ENCODE assay signal across 27 cellular contexts in genomic region chr4:96097040-96097607, GRCh38.
A peak's percentile ranks its signal among the peaks of the same experiment; 100 is the strongest.
DNase-seq lines count a peak whose midpoint lies in the region; ATAC-seq and TF ChIP-seq lines count a peak whose summit lies in the region.
"Had no signal": no experiment of that assay in that cellular context is flagged by ENCODE, and none has a peak within 500 bp of the region (broad histone marks: within the 10 kb centered on the region; RNA-seq: fewer than 3 reads in every experiment).

No MANE protein-coding gene starts in this region.

- peak overlapping the region; percentile 9 to 46 (median 26) for H3K4me3 ChIP-seq in mammary epithelial cell (replicated peaks in 1 of 3; ENCODE audit: insufficient read depth in 1 of 3, low read depth in 2 of 3, low read length in 3 of 3)
- H3K4me3 ChIP-seq in retinal pigment epithelial cell (ENCODE audit: low read length) = no peak overlapping the region
- H3K4me3 ChIP-seq in thyroid gland (replicated peaks in 1 of 3) = no peak overlapping the region
- H3K4me3 ChIP-seq: lung, PC-9, vagina had no signal

- no peak overlapping the region for H3K27ac Mint-ChIP-seq in stimulated activated naive B cell treated with anti-CD40 and anti-IgM and Interleukin-4, amounts not matched to agents 10 μg/mL and 1 μg/mL and 100 μg/mL, for 72 hours
- H3K27ac Mint-ChIP-seq: activated naive CD4-positive, alpha-beta T cell treated with anti-CD3 and anti-CD28 coated beads, Interleukin-2, amount 10 ng/mL, durations not matched to agents 7 days and 5 days; CD14-positive monocyte; endodermal cell; IgD-negative memory B cell; stimulated activated naive CD8-positive, alpha-beta T cell treated with anti-CD3 and anti-CD28 coated beads, Interleukin-15, amount 100 ng/mL, for 72 hours had no signal

- 2% methylated on average over 7 of the region's 7 CpGs for WGBS in mammary epithelial cell (ENCODE audit: low coverage, missing lambda C conversion rate)
- WGBS in thyroid gland, 2 donors = 85 to 87% methylated on average over 7 of the region's 7 CpGs

- peaks cover 7 to 12% of the 10 kb centered on the region in 2 donors for H3K9me3 Mint-ChIP-seq in stimulated activated naive B cell treated with anti-CD40 and anti-IgM and Interleukin-4, amounts not matched to agents 10 μg/mL and 1 μg/mL and 100 μg/mL, for 72 hours
- H3K9me3 Mint-ChIP-seq: activated naive CD4-positive, alpha-beta T cell treated with anti-CD3 and anti-CD28 coated beads, Interleukin-2, amount 10 ng/mL, durations not matched to agents 7 days and 5 days; endodermal cell had no signal

- H3K27me3 Mint-ChIP-seq in stimulated activated naive B cell treated with anti-CD40 and anti-IgM and Interleukin-4, amounts not matched to agents 10 μg/mL and 1 μg/mL and 100 μg/mL, for 72 hours = no peaks in the 10 kb centered on the region
- H3K27me3 Mint-ChIP-seq: activated naive CD4-positive, alpha-beta T cell treated with anti-CD3 and anti-CD28 coated beads, Interleukin-2, amount 10 ng/mL, durations not matched to agents 7 days and 5 days; IgD-negative memory B cell; stimulated activated naive CD8-positive, alpha-beta T cell treated with anti-CD3 and anti-CD28 coated beads, Interleukin-15, amount 100 ng/mL, for 72 hours had no signal

- peak overlapping the region; percentile 80 for H2AFZ ChIP-seq in mammary epithelial cell (ENCODE audit: low read depth, low read length)
- H2AFZ ChIP-seq: PC-9 had no signal

- peaks cover 3% of the 10 kb centered on the region for H3K9me3 ChIP-seq in mammary epithelial cell (replicated peaks; ENCODE audit: insufficient read depth, low read length)
- H3K9me3 ChIP-seq in thyroid gland = no peaks in the 10 kb centered on the region
- H3K9me3 ChIP-seq: vagina had no signal

- peak overlapping the region; percentile 80 for H3K4me2 ChIP-seq in mammary epithelial cell (ENCODE audit: insufficient read depth, low read depth, low read length)
- H3K4me2 ChIP-seq: PC-9 had no signal

- no peaks in the 10 kb centered on the region for H3K79me2 ChIP-seq in mammary epithelial cell (ENCODE audit: insufficient read depth, low read length)

- POLR2A ChIA-PET in RWPE1 (lab: Yijun Ruan, JAX; ENCODE audit: low non-redundant PET) = no interaction called here

- H3K27ac ChIP-seq in RWPE1 = no peak overlapping the region
- peak overlapping the region; percentile 92 for H3K27ac ChIP-seq in mammary epithelial cell (ENCODE audit: insufficient read depth, low read depth, low read length)
- H3K27ac ChIP-seq in thyroid gland = no peak overlapping the region
- H3K27ac ChIP-seq: PC-9, vagina had no signal

- no peaks in the 10 kb centered on the region for H3K4me1 Mint-ChIP-seq in stimulated activated naive B cell treated with anti-CD40 and anti-IgM and Interleukin-4, amounts not matched to agents 10 μg/mL and 1 μg/mL and 100 μg/mL, for 72 hours
- H3K4me1 Mint-ChIP-seq: activated naive CD4-positive, alpha-beta T cell treated with anti-CD3 and anti-CD28 coated beads, Interleukin-2, amount 10 ng/mL, durations not matched to agents 7 days and 5 days; CD14-positive monocyte; endodermal cell; IgD-negative memory B cell; stimulated activated naive CD8-positive, alpha-beta T cell treated with anti-CD3 and anti-CD28 coated beads, Interleukin-15, amount 100 ng/mL, for 72 hours had no signal

- dilution Hi-C loops in mammary epithelial cell (cut with HindIII; ENCODE audit: low sequenced_read_pairs) = no loop called here

- H3K9ac ChIP-seq in mammary epithelial cell (ENCODE audit: insufficient read depth, low read length) = peak overlapping the region; percentile 78

- DNase-seq in RWPE1 (ENCODE audit: low spot score) (peak; percentile 29), mammary epithelial cell (peak; percentile 84), iris pigment epithelial cell (ENCODE audit: low read depth) (peak; percentile 42), retinal pigment epithelial cell (ENCODE audit: low read depth) (peak; percentile 69), thyroid gland (no peak)
- DNase-seq in stimulated activated CD8-positive, alpha-beta memory T cell treated with anti-CD3 and anti-CD28 coated beads, Interleukin-4, amount 100 ng/mL, for 48 hours = no peak
- no peak for DNase-seq in stimulated activated naive B cell treated with anti-CD40 and anti-IgM and Interleukin-4, amounts not matched to agents 10 μg/mL and 1 μg/mL and 100 μg/mL, for 72 hours
- DNase-seq: activated CD4-positive, CD25-positive, alpha-beta regulatory T cell; activated naive CD4-positive, alpha-beta T cell treated with anti-CD3 and anti-CD28 coated beads, Interleukin-2, amount 10 ng/mL, durations not matched to agents 7 days and 5 days; amniotic stem cell; Calu3; caudate nucleus; DMS79 treated with DMSO at 0.1 percent for 48 hours; endodermal cell; kidney; NCI-H1092; NCI-H1694 treated with DMSO at 0.1 percent for 48 hours; NCI-H2171; NCI-H524 treated with DMSO at 0.1 percent for 48 hours; PC-9; SHP77 treated with DMSO at 0.1 percent for 48 hours; stimulated activated naive CD8-positive, alpha-beta T cell treated with anti-CD3 and anti-CD28 coated beads, Interleukin-15, amount 100 ng/mL, for 72 hours had no signal

- H4K20me1 ChIP-seq in mammary epithelial cell (ENCODE audit: insufficient read depth, low read length) = no peaks in the 10 kb centered on the region

- H3K4me1 ChIP-seq in mammary epithelial cell (ENCODE audit: insufficient read depth, low read length) (peaks cover 3% of the 10 kb centered on the region), thyroid gland (peaks cover 0 to 3% of the 10 kb centered on the region in 2 donors)
- H3K4me1 ChIP-seq: vagina had no signal

- no peak overlapping the region for H3K4me3 Mint-ChIP-seq in stimulated activated naive B cell treated with anti-CD40 and anti-IgM and Interleukin-4, amounts not matched to agents 10 μg/mL and 1 μg/mL and 100 μg/mL, for 72 hours
- H3K4me3 Mint-ChIP-seq: activated naive CD4-positive, alpha-beta T cell treated with anti-CD3 and anti-CD28 coated beads, Interleukin-2, amount 10 ng/mL, durations not matched to agents 7 days and 5 days; CD14-positive monocyte; endodermal cell; IgD-negative memory B cell; stimulated activated naive CD8-positive, alpha-beta T cell treated with anti-CD3 and anti-CD28 coated beads, Interleukin-15, amount 100 ng/mL, for 72 hours had no signal

- in situ Hi-C loops in mammary epithelial cell (cut with MboI; ENCODE audit: low sequenced_read_pairs in 2 of 2) = no loop called here

- TF ChIP-seq CTCF in RWPE1 (conservative IDR thresholded peaks at IDR 0.05; ENCODE audit: low read depth) (no peak), mammary epithelial cell (conservative IDR thresholded peaks at IDR 0.05 in 1 of 2, IDR thresholded peaks at IDR 0.05 in 1 of 2; ENCODE audit: extremely low read depth in 1 of 2, insufficient read depth in 1 of 2, low read depth in 1 of 2, low read length in 2 of 2) (no peak), retinal pigment epithelial cell (conservative IDR thresholded peaks at IDR 0.05; ENCODE audit: low read depth, low read length) (no peak), thyroid gland (IDR thresholded peaks at IDR 0.05) (no peak)

- ATAC-seq in GM21423 (IDR thresholded peaks at IDR 0.05; ENCODE audit: unreplicated experiment) = no peak
- no peak for ATAC-seq in stimulated activated naive B cell treated with anti-CD40 and anti-IgM and Interleukin-4, amounts not matched to agents 10 μg/mL and 1 μg/mL and 100 μg/mL, for 72 hours (replicated peaks)
- ATAC-seq: stimulated activated naive CD8-positive, alpha-beta T cell treated with anti-CD3 and anti-CD28 coated beads, Interleukin-15, amount 100 ng/mL, for 72 hours had no signal

- CTCF ChIA-PET in RWPE1 (lab: Yijun Ruan, JAX) (interaction anchor here (0.7 kb wide), 1 partner anchor 188 kb away, joined by 3 read pairs; no protein-coding TSS in a partner anchor), mammary epithelial cell (lab: Charles Lee; ENCODE audit: low non-redundant PET) (no interaction called here)

- TF ChIP-seq POLR2A in thyroid gland (IDR thresholded peaks at IDR 0.05) = no peak

- H3K27me3 ChIP-seq in mammary epithelial cell (ENCODE audit: insufficient read depth, low read length) (no peaks in the 10 kb centered on the region), thyroid gland (no peaks in the 10 kb centered on the region)
- H3K27me3 ChIP-seq: vagina had no signal

- no TSS peak for BruUV-seq in mammary epithelial cell (replicated peaks; lab: Mats Ljungman, UMichigan)

- H3K36me3 ChIP-seq in mammary epithelial cell (ENCODE audit: insufficient read depth, low read length) (no peaks in the 10 kb centered on the region), thyroid gland (no peaks in the 10 kb centered on the region)
- H3K36me3 ChIP-seq: vagina had no signal

- intact Hi-C loops in mammary epithelial cell (cut with micrococcal nuclease) = no loop called here
- intact Hi-C loops in thyroid gland (cut with DNase I) = no loop called here

- no peaks in the 10 kb centered on the region for H3K36me3 Mint-ChIP-seq in stimulated activated naive B cell treated with anti-CD40 and anti-IgM and Interleukin-4, amounts not matched to agents 10 μg/mL and 1 μg/mL and 100 μg/mL, for 72 hours
- H3K36me3 Mint-ChIP-seq: activated naive CD4-positive, alpha-beta T cell treated with anti-CD3 and anti-CD28 coated beads, Interleukin-2, amount 10 ng/mL, durations not matched to agents 7 days and 5 days; CD14-positive monocyte; IgD-negative memory B cell had no signal

Comparison
In these comparisons a context has a peak if more than half of its experiments do, and no peak if none do; other contexts are left out.
1. DNase-seq: peak in RWPE1 (single experiment), mammary epithelial cell (single experiment), iris pigment epithelial cell (single experiment) and retinal pigment epithelial cell (single experiment); none in stimulated activated CD8-positive, alpha-beta memory T cell treated with anti-CD3 and anti-CD28 coated beads, Interleukin-4, amount 100 ng/mL, for 48 hours (single experiment), thyroid gland (0 of 2) and stimulated activated naive B cell treated with anti-CD40 and anti-IgM and Interleukin-4, amounts not matched to agents 10 μg/mL and 1 μg/mL and 100 μg/mL, for 72 hours (single experiment).
2. H3K4me3 ChIP-seq: peak in mammary epithelial cell (3 of 3); none in retinal pigment epithelial cell (single experiment) and thyroid gland (0 of 3).